8 cellular contexts compared by ENCODE assay signal in genomic region chr6:42217523-42218367, GRCh38. TPM values are rescaled to one million over a fixed set of nuclear protein-coding genes. Genes with fewer than 3 reads are reported as not detected.
DNase-seq lines count a peak whose midpoint lies in the region; ATAC-seq, FAIRE-seq and TF ChIP-seq lines count a peak whose summit lies in the region.

MRPS10 (minus strand) TSS chr6:42217861; CDS start chr6:42217849, 12 bp downstream.

- DNase-seq in GM12892 (ENCODE audit: insufficient read length): peak; percentile 70
- DNase-seq in NCI-H146 (lab: John Stamatoyannopoulos, UW): peak; percentile 98
- DNase-seq in T-helper 1 cell: peak; percentile 76 to 94 (median 85)
- DNase-seq in adrenal gland: peak; percentile 90 to 98 (median 95)
- DNase-seq in heart right ventricle: peak; percentile 88 to 94
- peak; percentile 87 to 99 (median 94) for DNase-seq in posterior cingulate gyrus
- peak; percentile 92 to 97 for DNase-seq in upper lobe of left lung

- peak; percentile 97 for TF ChIP-seq POLR2A in GM12892 (IDR thresholded peaks at IDR 0.05; ENCODE audit: low read depth, low read length)
- peak; percentile 73 to 74 for TF ChIP-seq POLR2A in adrenal gland (IDR thresholded peaks at IDR 0.05)
- peak in 3 of 4 donors; percentile 9 to 86 (median 67) for TF ChIP-seq POLR2A in upper lobe of left lung (IDR thresholded peaks at IDR 0.05)

- peaks cover 8 to 9% of the 10 kb centered on the region in 2 donors for H3K4me1 ChIP-seq in adrenal gland (replicated peaks in 1 of 2)
- H3K4me1 ChIP-seq in heart right ventricle: peaks cover 0 to 28% (median 20%) of the 10 kb centered on the region in 9 donors
- H3K4me1 ChIP-seq in upper lobe of left lung: peaks cover 8 to 16% (median 16%) of the 10 kb centered on the region in 4 donors

- WGBS in adrenal gland, 4 donors: 7 to 12% (median 8%) methylated on average over 17 to 29 of the region's 29 CpGs
- WGBS in heart right ventricle, 2 donors: 10 to 11% methylated on average over 29 of the region's 29 CpGs
- 10 to 12% methylated on average over 24 to 29 of the region's 29 CpGs for WGBS in upper lobe of left lung, 2 donors

- H3K36me3 ChIP-seq in adrenal gland (replicated peaks in 1 of 2) (peaks cover 0 to 15% of the 10 kb centered on the region in 2 donors), heart right ventricle (peaks cover 0 to 17% (median 4%) of the 10 kb centered on the region in 9 donors), upper lobe of left lung (peaks cover 8 to 14% (median 12%) of the 10 kb centered on the region in 4 donors)

- TF ChIP-seq EP300 in upper lobe of left lung (IDR thresholded peaks at IDR 0.05): no peak

- ATAC-seq in HG02852 (IDR thresholded peaks at IDR 0.05; ENCODE audit: unreplicated experiment): peak; percentile 95
- peak; percentile 99 to 100 (median 100) for ATAC-seq in heart right ventricle
- ATAC-seq in upper lobe of left lung (ENCODE audit: low FRiP score in 2 of 2): peak; percentile 99 to 100

- H3K9me3 ChIP-seq in adrenal gland (replicated peaks in 1 of 3) (no peaks in the 10 kb centered on the region), heart right ventricle (no peaks in the 10 kb centered on the region), upper lobe of left lung (no peaks in the 10 kb centered on the region)

- TF ChIP-seq CTCF in adrenal gland (IDR thresholded peaks at IDR 0.05) (no peak), heart right ventricle (IDR thresholded peaks at IDR 0.05) (no peak), upper lobe of left lung (IDR thresholded peaks at IDR 0.05) (peak in 1 of 6 experiments; percentile 19)

- intact Hi-C loops in adrenal gland (cut with DNase I) (loop anchor here (5.0 kb wide), 2 partner anchors 140 to 330 kb away; no protein-coding TSS in a partner anchor), heart right ventricle (cut with DNase I) (loop anchor here in 4 of 10 donors (2.0 to 10.0 kb wide), 6 partner anchors 237 to 659 kb away; partner anchors contain the start of genes PRICKLE4 (in 2 of the 4), TOMM6 (in 2 of the 4) and TRERF1 (in 1 of the 4)), posterior cingulate gyrus (cut with DNase I) (loop anchor here (5.0 to 10.0 kb wide), 5 partner anchors 143 to 433 kb away; partner anchors contain the start of genes BYSL, MED20, PRICKLE4 and TAF8)

- H3K27me3 ChIP-seq in adrenal gland (no peaks in the 10 kb centered on the region), heart right ventricle (no peaks in the 10 kb centered on the region), upper lobe of left lung (no peaks in the 10 kb centered on the region)

- peak; percentile 97 for FAIRE-seq in GM12892 (lab: Jason Lieb, UNC)

- H3K27ac ChIP-seq in adrenal gland (peak within 1 kb of the TSS; percentile 12 to 86 (median 54)), heart right ventricle (peak within 1 kb of the TSS in 9 of 10 donors; percentile 49 to 89 (median 81)), upper lobe of left lung (peak within 1 kb of the TSS; percentile 75 to 86 (median 76))

- peak within 1 kb of the TSS; percentile 8 to 84 (median 78) for H3K4me3 ChIP-seq in adrenal gland
- peak within 1 kb of the TSS; percentile 59 to 88 (median 77) for H3K4me3 ChIP-seq in heart right ventricle
- peak within 1 kb of the TSS; percentile 75 to 84 (median 82) for H3K4me3 ChIP-seq in upper lobe of left lung

RNA-seq across cellular contexts. Expression of gene MRPS10, which starts in this region (rescaled TPM):
- polyA plus RNA-seq in GM12892 (2012; ENCODE audit: missing spikeins): 35.6 TPM
- total RNA-seq in adrenal gland (10 to 100 TPM; 25.5 to 42.1 (median 34.0) TPM), heart right ventricle (10 to 100 TPM; 47.4 to 82.1 (median 63.1) TPM), upper lobe of left lung (10 to 100 TPM in 5 of 6 donors, 1 to 10 TPM in 1; 9.2 to 32.4 (median 21.2) TPM)
- polyA plus RNA-seq in adrenal gland (10 to 100 TPM; 14.7 to 67.4 (median 15.2) TPM), heart right ventricle (10 to 100 TPM; 22.6 to 30.7 TPM)

Comparison
In these comparisons a context has a peak if more than half of its experiments do, and no peak if none do; other contexts are left out.
1. Peak in every context shown above with its lines: DNase-seq, ATAC-seq, H3K4me3 ChIP-seq and H3K27ac ChIP-seq.